In the genomic region with DNA sequence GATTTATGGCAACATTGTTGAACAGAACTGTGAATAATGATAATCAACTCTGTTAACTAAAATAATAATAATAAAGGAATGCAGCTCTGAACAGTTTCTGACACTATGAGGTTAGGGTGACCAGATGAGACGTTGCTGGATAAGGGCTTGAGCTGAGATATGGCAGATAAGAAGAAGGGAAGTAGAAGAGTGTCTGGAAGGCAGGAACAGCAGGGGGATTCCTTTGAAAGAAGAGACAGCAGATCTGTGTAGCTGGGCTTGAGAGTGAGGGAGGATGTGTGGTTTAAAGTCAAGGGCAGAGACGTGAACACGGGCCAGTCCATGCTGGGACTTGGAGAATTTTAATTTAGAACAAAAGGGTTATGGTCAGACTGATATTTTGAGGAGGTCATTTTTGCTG, we compare ENCODE assay signal across 27 cellular contexts.
"Had no signal": no experiment of that assay in that cellular context is flagged by ENCODE, and none has a peak within 500 bp of the region (broad histone marks: within the 10 kb centered on the region; RNA-seq: fewer than 3 reads in every experiment).

No MANE protein-coding gene starts in this region.

- H3K27ac ChIP-seq: SK-N-MC had no signal

- H3K4me1 Mint-ChIP-seq: activated CD8-positive, alpha-beta memory T cell treated with anti-CD3 and anti-CD28 coated beads, Interleukin-2, amount 10 ng/mL, durations not matched to agents 7 days and 5 days had no signal

- H3K27ac Mint-ChIP-seq: activated CD8-positive, alpha-beta memory T cell treated with anti-CD3 and anti-CD28 coated beads, Interleukin-2, amount 10 ng/mL, durations not matched to agents 7 days and 5 days; activated naive CD4-positive, alpha-beta T cell treated with anti-CD3 and anti-CD28 coated beads for 36 hours; activated naive CD8-positive, alpha-beta T cell; activated T-cell treated with anti-CD3 and anti-CD28 coated beads, Interleukin-2, amount 50 U/mL, for 24 hours; activated T-helper 1 cell treated with anti-CD3 and anti-CD28 coated beads, Interleukin-12 subunit alpha, Interleukin-12 subunit beta, Interleukin-2, Interleukin-4 antibody, amounts not matched to agents 30 ng/mL and 10 ng/mL and 1 ng/mL, durations not matched to agents 14 hours and 24 hours and 36 hours; brain had no signal

- H3K4me3 Mint-ChIP-seq: activated CD8-positive, alpha-beta memory T cell treated with anti-CD3 and anti-CD28 coated beads, Interleukin-2, amount 10 ng/mL, durations not matched to agents 7 days and 5 days; activated naive CD4-positive, alpha-beta T cell treated with anti-CD3 and anti-CD28 coated beads for 36 hours; activated naive CD8-positive, alpha-beta T cell; activated T-cell treated with anti-CD3 and anti-CD28 coated beads, Interleukin-2, amount 50 U/mL, for 24 hours; activated T-helper 1 cell treated with anti-CD3 and anti-CD28 coated beads, Interleukin-12 subunit alpha, Interleukin-12 subunit beta, Interleukin-2, Interleukin-4 antibody, amounts not matched to agents 30 ng/mL and 10 ng/mL and 1 ng/mL, durations not matched to agents 14 hours and 24 hours and 36 hours; brain had no signal

- H3K27me3 Mint-ChIP-seq: activated T-cell treated with anti-CD3 and anti-CD28 coated beads, Interleukin-2, amount 50 U/mL, for 24 hours had no signal

- H3K4me3 ChIP-seq: SK-N-MC had no signal

- ATAC-seq: activated CD8-positive, alpha-beta memory T cell treated with anti-CD3 and anti-CD28 coated beads, Interleukin-2, amount 10 ng/mL, durations not matched to agents 7 days and 5 days had no signal

- H3K9me3 Mint-ChIP-seq: activated naive CD4-positive, alpha-beta T cell treated with anti-CD3 and anti-CD28 coated beads for 36 hours; activated T-cell treated with anti-CD3 and anti-CD28 coated beads, Interleukin-2, amount 50 U/mL, for 24 hours; activated T-helper 1 cell treated with anti-CD3 and anti-CD28 coated beads, Interleukin-12 subunit alpha, Interleukin-12 subunit beta, Interleukin-2, Interleukin-4 antibody, amounts not matched to agents 30 ng/mL and 10 ng/mL and 1 ng/mL, durations not matched to agents 14 hours and 24 hours and 36 hours had no signal

- H3K36me3 Mint-ChIP-seq: activated CD8-positive, alpha-beta memory T cell treated with anti-CD3 and anti-CD28 coated beads, Interleukin-2, amount 10 ng/mL, durations not matched to agents 7 days and 5 days; activated naive CD8-positive, alpha-beta T cell; brain had no signal

- DNase-seq: activated CD4-positive, alpha-beta T cell treated with anti-CD3 and anti-CD28 coated beads for 48 hours; activated CD4-positive, alpha-beta T cell treated with anti-CD3 and anti-CD28 coated beads, Interleukin-2, amount 50 U/mL, for 4 hours; activated CD4-positive, CD25-positive, alpha-beta regulatory T cell treated with anti-CD3 and anti-CD28 coated beads, Interleukin-2, amount 50 U/mL, for 72 hours; activated CD8-positive, alpha-beta memory T cell treated with anti-CD3 and anti-CD28 coated beads, Interleukin-2, amount 10 ng/mL, durations not matched to agents 7 days and 5 days; activated effector memory CD4-positive, alpha-beta T cell treated with Interleukin-2 at 50 U/mL for 16 hours; activated naive CD4-positive, alpha-beta T cell treated with anti-CD3 and anti-CD28 coated beads for 36 hours; activated T-cell treated with anti-CD3 and anti-CD28 coated beads, Interleukin-2, amount 50 U/mL, for 24 hours; amygdala; IMR-90; Kasumi-1; KBM-7; MV-4-11; NCI-H1092 treated with DMSO at 0.1 percent for 48 hours; NCI-H1417 treated with DMSO at 0.1 percent for 48 hours; NCI-H1694; NCI-H2029; NCI-H2107; NCI-H2171 treated with DMSO at 0.1 percent for 48 hours; NCI-H226; NCI-H526; NCI-H774; SIG-M5; T-helper 1 cell had no signal
